23 cellular contexts compared by ENCODE assay signal in genomic region chr11:31361743-31362142, GRCh38. TPM values are rescaled to one million over a fixed set of nuclear protein-coding genes. Genes with fewer than 3 reads are reported as not detected.
"Had no signal": no experiment of that assay in that cellular context is flagged by ENCODE, and none has a peak within 500 bp of the region (broad histone marks: within the 10 kb centered on the region; RNA-seq: fewer than 3 reads in every experiment).

No MANE protein-coding gene starts in this region.

- H3K27me3 ChIP-seq: MG63 had no signal

- DNase-seq: Karpas-422, KG1, MG63, NCI-H1092, NCI-H1105 treated with DMSO at 0.1 percent for 48 hours, NCI-H1417 treated with DMSO at 0.1 percent for 48 hours, NCI-H146, NCI-H1694 treated with DMSO at 0.1 percent for 48 hours, NCI-H1930, NCI-H2081, NCI-H2107, NCI-H2227 treated with DMSO at 0.1 percent for 48 hours, NCI-H446, NCI-H510A, NCI-H524 treated with DMSO at 0.1 percent for 48 hours, NCI-H69, NCI-H774, Right ventricle myocardium superior, RPMI8226, SIG-M5 had no signal

- H3K9me3 ChIP-seq: MG63, SJSA1 had no signal

- H3K4me1 ChIP-seq: SJSA1 had no signal

- H3K27ac ChIP-seq: SJSA1, SK-N-MC had no signal

- H3K36me3 ChIP-seq: MG63, SJSA1 had no signal

- H3K4me3 ChIP-seq: MG63, SJSA1, SK-N-MC had no signal

RNA-seq across cellular contexts. Expression of gene DCDC1, which starts 7.8 kb away (rescaled TPM):
- total RNA-seq: HT-29, SJSA1 had no signal
